ENCODE assay signal across 14 cellular contexts in the genomic region with DNA sequence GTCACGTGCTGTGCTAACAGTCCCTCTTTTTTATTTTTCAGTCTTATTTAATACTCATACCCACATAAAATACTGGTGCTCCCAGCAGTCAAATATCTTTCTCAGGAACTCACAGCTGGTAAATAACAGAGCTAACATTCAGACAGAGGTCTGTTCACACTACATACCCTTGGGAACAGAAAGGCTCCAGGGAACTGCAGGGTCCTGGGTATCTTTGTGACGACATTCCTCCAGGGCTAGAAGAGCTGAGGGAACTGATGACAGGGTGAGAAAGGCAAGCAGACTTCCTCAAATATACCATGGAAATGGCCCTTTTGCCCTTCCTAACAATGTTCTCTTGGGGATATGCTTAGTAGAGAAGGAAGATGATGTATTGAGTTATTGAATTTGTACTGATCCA. TPM values are rescaled to one million over a fixed set of nuclear protein-coding genes. Genes with fewer than 3 reads are reported as not detected.
DNase-seq lines count a peak whose midpoint lies in the region; ATAC-seq and TF ChIP-seq lines count a peak whose summit lies in the region.
"Had no signal": no experiment of that assay in that cellular context is flagged by ENCODE, and none has a peak within 500 bp of the region (broad histone marks: within the 10 kb centered on the region; RNA-seq: fewer than 3 reads in every experiment).

No MANE protein-coding gene starts in this region.

- no peak overlapping the region for H3K4me3 Mint-ChIP-seq in WTC11
- no peak overlapping the region for H3K4me3 Mint-ChIP-seq in CD4-positive, alpha-beta T cell
- H3K4me3 Mint-ChIP-seq in osteocyte (ENCODE audit: unreplicated experiment): no peak overlapping the region
- H3K4me3 Mint-ChIP-seq: CD4-positive, alpha-beta memory T cell; H9 had no signal

- H3K9ac ChIP-seq in BLaER1: no peak overlapping the region

- intact Hi-C loops in Right ventricle myocardium inferior (cut with DNase I): no loop called here
- intact Hi-C loops in right cardiac atrium (cut with DNase I): no loop called here
- intact Hi-C loops in CD4-positive, alpha-beta T cell (cut with DNase I, micrococcal nuclease): no loop called here

- H3K27ac ChIP-seq in right cardiac atrium (ENCODE audit: low read length) (no peak overlapping the region), BLaER1 (no peak overlapping the region)
- H3K27ac ChIP-seq in CD4-positive, alpha-beta T cell (ENCODE audit: low read depth, low read length): no peak overlapping the region
- H3K27ac ChIP-seq: C4-2B had no signal

- ATAC-seq in Right ventricle myocardium inferior (peak; percentile 37), right cardiac atrium (no peak), WTC11 (no peak)
- no peak for ATAC-seq in CD4-positive, alpha-beta T cell (ENCODE audit: poor library complexity)

- H3K9me3 Mint-ChIP-seq in WTC11 (no peaks in the 10 kb centered on the region), osteocyte (ENCODE audit: unreplicated experiment) (no peaks in the 10 kb centered on the region)
- H3K9me3 Mint-ChIP-seq in CD4-positive, alpha-beta T cell: no peaks in the 10 kb centered on the region
- H3K9me3 Mint-ChIP-seq: CD4-positive, alpha-beta memory T cell; H9 had no signal

- no peaks in the 10 kb centered on the region for H3K36me3 ChIP-seq in BLaER1

- H3K9me3 ChIP-seq in right cardiac atrium (ENCODE audit: control insufficient read depth, low read length) (no peaks in the 10 kb centered on the region), BLaER1 (no peaks in the 10 kb centered on the region)
- H3K9me3 ChIP-seq in CD4-positive, alpha-beta T cell (ENCODE audit: control insufficient read depth, low read length): no peaks in the 10 kb centered on the region

- no peak overlapping the region for H3K4me3 ChIP-seq in right cardiac atrium (ENCODE audit: low read length)
- H3K4me3 ChIP-seq in BLaER1: no peak overlapping the region

- TF ChIP-seq CTCF in WTC11 (IDR thresholded peaks at IDR 0.05) (no peak), osteocyte (IDR thresholded peaks at IDR 0.05) (no peak)
- TF ChIP-seq CTCF in CD4-positive, alpha-beta T cell (IDR thresholded peaks at IDR 0.05): no peak

- H3K4me2 ChIP-seq in BLaER1: peak overlapping the region; percentile 46

- no peak for DNase-seq in Right ventricle myocardium inferior (ENCODE audit: missing footprints)
- DNase-seq in right cardiac atrium: no peak
- DNase-seq in WTC11 (ENCODE audit: low spot score): no peak
- no peak for DNase-seq in CD4-positive, alpha-beta T cell
- DNase-seq in activated gamma-delta T cell (lab: John Stamatoyannopoulos, UW): no peak
- DNase-seq in osteocyte (ENCODE audit: extremely low spot score, unreplicated experiment): no peak
- DNase-seq: 8988T; CD4-positive, alpha-beta memory T cell; DMS79 treated with DMSO at 0.1 percent for 48 hours; GF-D8; H9; IMR-90 had no signal

- H3K4me1 Mint-ChIP-seq in WTC11: peaks cover 3% of the 10 kb centered on the region; the same call in 1 of the 2 replicates
- H3K4me1 Mint-ChIP-seq in CD4-positive, alpha-beta T cell (ENCODE audit: low read depth): peaks cover 14% of the 10 kb centered on the region
- peaks cover 20% of the 10 kb centered on the region for H3K4me1 Mint-ChIP-seq in osteocyte (ENCODE audit: unreplicated experiment)

- H3K27ac Mint-ChIP-seq in WTC11 (0 out of 2 replicates have a peak overlapping the region, but pooled peaks have one; percentile 37), osteocyte (ENCODE audit: unreplicated experiment) (no peak overlapping the region)
- no peak overlapping the region for H3K27ac Mint-ChIP-seq in CD4-positive, alpha-beta T cell
- H3K27ac Mint-ChIP-seq: CD4-positive, alpha-beta memory T cell; H9 had no signal

- POLR2A ChIA-PET in WTC11 (lab: Charles Lee): no interaction called here
- POLR2A ChIA-PET in CD4-positive, alpha-beta T cell (lab: Charles Lee): interaction anchor here (0.6 kb wide), 1 partner anchor 8 kb away, joined by 3 read pairs; no protein-coding TSS in a partner anchor

- CTCF ChIA-PET in WTC11 (lab: Charles Lee): interaction anchor here (0.7 to 1.2 kb wide), 5 partner anchors 24 to 914 kb away, joined by 3 to 6 read pairs (median 3); partner anchors contain the start of gene COPS7B
- CTCF ChIA-PET in CD4-positive, alpha-beta T cell (lab: Charles Lee): no interaction called here

- WGBS in right cardiac atrium: 71% methylated on average over 2 of the region's 2 CpGs

- H3K36me3 Mint-ChIP-seq in WTC11: no peaks in the 10 kb centered on the region
- H3K36me3 Mint-ChIP-seq in CD4-positive, alpha-beta T cell (ENCODE audit: low read depth): peaks cover 7% of the 10 kb centered on the region
- no peaks in the 10 kb centered on the region for H3K36me3 Mint-ChIP-seq in osteocyte (ENCODE audit: unreplicated experiment)

- H3K4me1 ChIP-seq in right cardiac atrium (ENCODE audit: control insufficient read depth, insufficient read depth, low read length) (no peaks in the 10 kb centered on the region), BLaER1 (peaks cover 55% of the 10 kb centered on the region)

- H4K20me1 ChIP-seq in BLaER1: peaks cover 50% of the 10 kb centered on the region

- H3K27me3 Mint-ChIP-seq in WTC11 (ENCODE audit: low read depth): no peaks in the 10 kb centered on the region
- H3K27me3 Mint-ChIP-seq in CD4-positive, alpha-beta T cell: no peaks in the 10 kb centered on the region
- no peaks in the 10 kb centered on the region for H3K27me3 Mint-ChIP-seq in osteocyte (ENCODE audit: unreplicated experiment)
- H3K27me3 Mint-ChIP-seq: CD4-positive, alpha-beta memory T cell had no signal

- no peaks in the 10 kb centered on the region for H3K27me3 ChIP-seq in right cardiac atrium (ENCODE audit: control insufficient read depth, insufficient read depth)
- no peaks in the 10 kb centered on the region for H3K27me3 ChIP-seq in BLaER1
- no peaks in the 10 kb centered on the region for H3K27me3 ChIP-seq in CD4-positive, alpha-beta T cell (ENCODE audit: control insufficient read depth, insufficient read depth, low read length)

TF ChIP-seq in WTC11, 78 proteins besides CTCF, POLR2A, EP300 and RAD21:
- no peak for TF ChIP-seq NFYB (CRISPR knock-in tag; conservative IDR thresholded peaks at IDR 0.05; ENCODE audit: low read depth)
- TF ChIP-seq NR2C2 (CRISPR knock-in tag; IDR thresholded peaks at IDR 0.05): no peak
- TF ChIP-seq, protein P1, sequence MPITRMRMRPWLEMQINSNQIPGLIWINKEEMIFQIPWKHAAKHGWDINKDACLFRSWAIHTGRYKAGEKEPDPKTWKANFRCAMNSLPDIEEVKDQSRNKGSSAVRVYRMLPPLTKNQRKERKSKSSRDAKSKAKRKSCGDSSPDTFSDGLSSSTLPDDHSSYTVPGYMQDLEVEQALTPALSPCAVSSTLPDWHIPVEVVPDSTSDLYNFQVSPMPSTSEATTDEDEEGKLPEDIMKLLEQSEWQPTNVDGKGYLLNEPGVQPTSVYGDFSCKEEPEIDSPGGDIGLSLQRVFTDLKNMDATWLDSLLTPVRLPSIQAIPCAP (CRISPR knock-in tag; IDR thresholded peaks at IDR 0.05): no peak
- no peak for TF ChIP-seq SOX15 (CRISPR knock-in tag; IDR thresholded peaks at IDR 0.05)
- no peak for TF ChIP-seq CDX4 (CRISPR knock-in tag; IDR thresholded peaks at IDR 0.05; ENCODE audit: borderline replicate concordance)
- no peak for TF ChIP-seq NFATC4 (CRISPR knock-in tag; IDR thresholded peaks at IDR 0.05)
TF ChIP-seq in WTC11: peak in this region for 0.

RNA-seq across cellular contexts. Expression of gene PDE6D, which starts 19.3 kb away (rescaled TPM):
- total RNA-seq in Right ventricle myocardium inferior (14.5 TPM), right cardiac atrium (10 to 100 TPM; 13.3 to 17.9 (median 16.4) TPM), WTC11 (2021) (30.2 to 32.8 TPM (median 31.4 TPM) in 3 replicates), osteocyte (16.9 and 17.6 TPM in 2 replicates)
- 24.3 TPM for polyA plus RNA-seq in right cardiac atrium
- 1 to 10 TPM; 5.9 to 7.0 TPM for total RNA-seq in CD4-positive, alpha-beta T cell

RNA-seq across cellular contexts. Expression of gene COPS7B, which starts 24.5 kb away (rescaled TPM):
- 19.8 TPM for total RNA-seq in Right ventricle myocardium inferior
- 10 to 100 TPM; 16.2 to 21.7 (median 19.3) TPM for total RNA-seq in right cardiac atrium
- polyA plus RNA-seq in right cardiac atrium: 17.7 TPM
- 56.5 to 63.8 TPM (median 57.1 TPM) in 3 replicates for total RNA-seq in WTC11 (2021)
- total RNA-seq in CD4-positive, alpha-beta T cell: 10 to 100 TPM; 27.6 to 29.9 TPM
- 34.3 and 35.7 TPM in 2 replicates for total RNA-seq in osteocyte

RNA-seq across cellular contexts. Expression of gene PTMA, which starts 53.4 kb away (rescaled TPM):
- total RNA-seq in Right ventricle myocardium inferior (264 TPM), right cardiac atrium (100 to 1,000 TPM; 231 to 324 (median 314) TPM), WTC11 (2021) (2,164 to 2,284 TPM (median 2,200 TPM) in 3 replicates), osteocyte (709 and 776 TPM in 2 replicates)
- polyA plus RNA-seq in right cardiac atrium: 480 TPM
- 1,000 to 10,000 TPM; 1,546 to 1,586 TPM for total RNA-seq in CD4-positive, alpha-beta T cell
